In the genomic region with DNA sequence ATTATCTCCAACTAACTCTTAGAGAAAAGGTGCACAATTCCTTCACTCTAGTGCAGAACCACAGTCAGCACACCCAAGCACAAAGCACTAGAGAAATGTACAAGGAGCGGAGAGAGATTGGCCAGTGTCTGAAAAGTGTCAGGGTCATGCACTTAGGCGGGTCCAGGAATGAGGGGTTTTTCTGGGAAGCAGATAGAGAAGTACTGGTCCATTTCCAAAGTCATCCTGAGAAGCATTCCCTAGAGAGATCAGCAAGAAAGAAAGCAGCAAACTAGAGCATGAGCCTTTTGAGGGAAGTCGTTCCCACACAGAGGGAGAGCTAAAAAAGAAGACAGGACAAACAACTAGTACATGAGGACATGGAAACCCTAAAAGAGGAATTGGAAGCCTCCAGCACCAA, we compare ENCODE assay signal across 8 cellular contexts.
DNase-seq lines count a peak whose midpoint lies in the region; ATAC-seq and TF ChIP-seq lines count a peak whose summit lies in the region.
"Had no signal": no experiment of that assay in that cellular context is flagged by ENCODE, and none has a peak within 500 bp of the region (broad histone marks: within the 10 kb centered on the region; RNA-seq: fewer than 3 reads in every experiment).

No MANE protein-coding gene starts in this region.

- no peak for DNase-seq in NOMO-1 treated with dmso at 0.1 percent for 144 hours (lab: John Stamatoyannopoulos, UW; ENCODE audit: unreplicated experiment)
- no peak for DNase-seq in prostate gland (ENCODE audit: low spot score)

- no peaks in the 10 kb centered on the region for H3K27me3 ChIP-seq in duodenal mucosa (ENCODE audit: control insufficient read depth in 1 of 2, insufficient read depth in 2 of 2, low read length in 2 of 2)
- no peaks in the 10 kb centered on the region for H3K27me3 ChIP-seq in skeletal muscle tissue (ENCODE audit: control insufficient read depth in 3 of 3, insufficient read depth in 3 of 3, low read length in 3 of 3)
- H3K27me3 ChIP-seq in prostate gland (replicated peaks; ENCODE audit: insufficient read depth) = no peaks in the 10 kb centered on the region
- H3K27me3 ChIP-seq: body of pancreas had no signal

- ATAC-seq in GM19452 (IDR thresholded peaks at IDR 0.05; ENCODE audit: unreplicated experiment) (peak; percentile 24), HG03280 (IDR thresholded peaks at IDR 0.05; ENCODE audit: unreplicated experiment) (peak; percentile 23), HG03439 (IDR thresholded peaks at IDR 0.05; ENCODE audit: unreplicated experiment) (no peak)

- H3K27ac ChIP-seq in duodenal mucosa (ENCODE audit: low read depth, low read length) = peak overlapping the region; percentile 14
- H3K27ac ChIP-seq in skeletal muscle tissue (ENCODE audit: low read depth, low read length) = peak overlapping the region; percentile 19
- no peak overlapping the region for H3K27ac ChIP-seq in prostate gland
- H3K27ac ChIP-seq: body of pancreas had no signal

- peaks cover 0 to 21% of the 10 kb centered on the region in 2 donors for H3K4me1 ChIP-seq in duodenal mucosa (ENCODE audit: control insufficient read depth in 1 of 2, insufficient read depth in 2 of 2, low read length in 2 of 2)
- H3K4me1 ChIP-seq in skeletal muscle tissue (ENCODE audit: control insufficient read depth in 3 of 3, insufficient read depth in 3 of 3, low read length in 3 of 3) = peaks cover 0 to 5% (median 0%) of the 10 kb centered on the region in 3 donors
- no peaks in the 10 kb centered on the region for H3K4me1 ChIP-seq in prostate gland (replicated peaks)
- H3K4me1 ChIP-seq: body of pancreas had no signal

- 80% methylated on average over 3 of the region's 3 CpGs for WGBS in prostate gland

- H3K9ac ChIP-seq in duodenal mucosa (ENCODE audit: low read depth in 1 of 2, low read length in 2 of 2) = no peak overlapping the region
- H3K9ac ChIP-seq in skeletal muscle tissue (ENCODE audit: low read depth in 1 of 3, low read length in 3 of 3) = no peak overlapping the region

- no peak for TF ChIP-seq CTCF in prostate gland (IDR thresholded peaks at IDR 0.05)

- H3K36me3 ChIP-seq in duodenal mucosa (ENCODE audit: control insufficient read depth in 1 of 2, insufficient read depth in 2 of 2, low read length in 2 of 2) (no peaks in the 10 kb centered on the region), skeletal muscle tissue (ENCODE audit: control insufficient read depth in 3 of 3, insufficient read depth in 3 of 3, low read length in 3 of 3) (no peaks in the 10 kb centered on the region), prostate gland (no peaks in the 10 kb centered on the region)

- TF ChIP-seq POLR2A in prostate gland (IDR thresholded peaks at IDR 0.05) = no peak

- H3K4me3 ChIP-seq in duodenal mucosa (ENCODE audit: low read depth in 1 of 2, low read length in 2 of 2) = no peak overlapping the region
- no peak overlapping the region for H3K4me3 ChIP-seq in skeletal muscle tissue (ENCODE audit: low read length in 3 of 3)
- H3K4me3 ChIP-seq in prostate gland = no peak overlapping the region
- H3K4me3 ChIP-seq: body of pancreas had no signal

- intact Hi-C loops in prostate gland (cut with DNase I) = no loop called here

- no peaks in the 10 kb centered on the region for H3K9me3 ChIP-seq in duodenal mucosa (ENCODE audit: control insufficient read depth in 1 of 2, low read length in 2 of 2)
- H3K9me3 ChIP-seq in skeletal muscle tissue (ENCODE audit: control insufficient read depth in 3 of 3, low read length in 3 of 3) = no peaks in the 10 kb centered on the region
- H3K9me3 ChIP-seq in prostate gland = no peaks in the 10 kb centered on the region
- H3K9me3 ChIP-seq: body of pancreas had no signal

Comparison
In these comparisons a context has a peak if more than half of its experiments do, and no peak if none do; other contexts are left out.
1. H3K27ac ChIP-seq: peak in duodenal mucosa (single experiment) and skeletal muscle tissue (single experiment); none in prostate gland (0 of 2).